ENCODE assay signal across 8 cellular contexts in genomic region chr16:1614226-1615102, GRCh38. TPM values are rescaled to one million over a fixed set of nuclear protein-coding genes. Genes with fewer than 3 reads are reported as not detected.
DNase-seq lines count a peak whose midpoint lies in the region; ATAC-seq and TF ChIP-seq lines count a peak whose summit lies in the region.

No MANE protein-coding gene starts in this region.

- H3K27ac ChIP-seq in gastrocnemius medialis: peak overlapping the region; percentile 64 to 76 (median 68)

- no peak for TF ChIP-seq CTCF in gastrocnemius medialis (IDR thresholded peaks at IDR 0.05 in 4 of 5, conservative IDR thresholded peaks at IDR 0.05 in 1 of 5)

- H3K4me3 ChIP-seq in Jurkat, Clone E6-1 (ENCODE audit: low read length): peak overlapping the region; percentile 91
- H3K4me3 ChIP-seq in gastrocnemius medialis: peak overlapping the region; percentile 61 to 70 (median 62)

- DNase-seq in Caki2 (ENCODE audit: low read depth) (peak; percentile 12), left ventricle myocardium superior (peak; percentile 56), gastrocnemius medialis (no peak), NCI-H1436 treated with DMSO at 0.1 percent for 48 hours (lab: John Stamatoyannopoulos, UW) (no peak), amniotic stem cell (lab: John Stamatoyannopoulos, UW) (no peak)
- no peak for DNase-seq in Jurkat, Clone E6-1 (ENCODE audit: low read depth, low spot score)
- peak; percentile 25 for DNase-seq in activated naive CD4-positive, alpha-beta T cell treated with anti-CD3 and anti-CD28 coated beads, Interleukin-2, amount 50 U/mL, for 16 hours

- H3K36me3 ChIP-seq in gastrocnemius medialis: peaks cover 0 to 10% of the 10 kb centered on the region in 2 donors

- intact Hi-C loops in left ventricle myocardium superior (cut with micrococcal nuclease): no loop called here
- intact Hi-C loops in gastrocnemius medialis (cut with DNase I; ENCODE audit: low total_unique reads): loop anchor here (5.0 to 10.0 kb wide), 5 partner anchors 122 to 1528 kb away; partner anchors contain the start of genes CLCN7, GFER, NOXO1 and NUBP2

- H3K4me1 ChIP-seq in gastrocnemius medialis: peaks cover 36 to 40% of the 10 kb centered on the region in 2 donors

- in situ Hi-C loops in Caki2 (cut with HindIII; ENCODE audit: low pct_unique_long_range_greater_than_20kb, low sequenced_read_pairs): no loop called here
- in situ Hi-C loops in gastrocnemius medialis (cut with MboI; ENCODE audit: low sequenced_read_pairs in 4 of 4): no loop called here

- H3K27me3 ChIP-seq in gastrocnemius medialis: no peaks in the 10 kb centered on the region

- no peak for ATAC-seq in left ventricle myocardium superior
- ATAC-seq in gastrocnemius medialis: no peak
- no peak for ATAC-seq in GM21515 (IDR thresholded peaks at IDR 0.05; ENCODE audit: unreplicated experiment)

- H3K9me3 ChIP-seq in gastrocnemius medialis: no peaks in the 10 kb centered on the region

- TF ChIP-seq POLR2A in gastrocnemius medialis (IDR thresholded peaks at IDR 0.05): no peak

RNA-seq across cellular contexts. Expression of gene CRAMP1, which starts 2.3 kb away (rescaled TPM):
- 4.1 TPM in 2 replicates for total RNA-seq in Caki2 (2014; rRNA removed; shearing (Covaris generic); ENCODE audit: low replicate concordance)
- polyA plus RNA-seq in Jurkat, Clone E6-1 (2012; ENCODE audit: insufficient read depth, insufficient read length): 12.0 TPM
- total RNA-seq in left ventricle myocardium superior (11.3 TPM), gastrocnemius medialis (10 to 100 TPM in 1 of 4 donors, 1 to 10 TPM in 3; 7.0 to 10.7 (median 8.7) TPM)

RNA-seq across cellular contexts. Expression of gene IFT140, which starts 2.6 kb away (rescaled TPM):
- 34.1 and 57.5 TPM in 2 replicates for total RNA-seq in Caki2 (2014; rRNA removed; shearing (Covaris generic); ENCODE audit: low replicate concordance)
- polyA plus RNA-seq in Jurkat, Clone E6-1 (2012; ENCODE audit: insufficient read depth, insufficient read length): 18.4 TPM
- total RNA-seq in left ventricle myocardium superior: 7.5 TPM
- 1 to 10 TPM; 3.4 to 5.2 (median 4.8) TPM for total RNA-seq in gastrocnemius medialis

Comparison
In these comparisons a context has a peak if more than half of its experiments do, and no peak if none do; other contexts are left out.
1. DNase-seq: peak in Caki2 (single experiment), activated naive CD4-positive, alpha-beta T cell treated with anti-CD3 and anti-CD28 coated beads, Interleukin-2, amount 50 U/mL, for 16 hours (single experiment) and left ventricle myocardium superior (single experiment); none in Jurkat, Clone E6-1 (single experiment), gastrocnemius medialis (0 of 2), NCI-H1436 treated with DMSO at 0.1 percent for 48 hours (single experiment) and amniotic stem cell (single experiment).